Comparison of ENCODE assay signal across 10 cellular contexts in the genomic region with DNA sequence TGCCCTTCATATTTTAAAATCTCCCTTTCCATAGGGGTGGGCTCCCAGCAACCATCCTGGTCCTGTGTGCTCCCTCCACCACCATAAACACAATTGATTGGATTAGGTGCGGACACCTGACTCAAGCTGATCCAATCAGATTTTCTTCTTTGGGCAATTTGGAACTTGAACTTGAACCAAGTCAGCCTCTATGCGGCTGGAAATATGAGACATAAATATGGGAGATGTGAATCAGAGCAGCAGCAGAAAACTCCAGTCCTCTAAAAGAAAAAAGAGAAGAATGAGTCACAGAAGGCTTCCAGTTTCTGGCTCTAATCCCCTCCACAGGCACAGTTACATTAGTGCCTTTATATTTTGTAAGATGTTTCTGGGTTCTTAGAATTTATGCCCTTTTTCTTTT.
DNase-seq lines count a peak whose midpoint lies in the region; ATAC-seq and TF ChIP-seq lines count a peak whose summit lies in the region.
"Had no signal": no experiment of that assay in that cellular context is flagged by ENCODE, and none has a peak within 500 bp of the region (broad histone marks: within the 10 kb centered on the region; RNA-seq: fewer than 3 reads in every experiment).

No MANE protein-coding gene starts in this region.

- H3K36me3 ChIP-seq in uterus (no peaks in the 10 kb centered on the region), heart right ventricle (no peaks in the 10 kb centered on the region)
- H3K36me3 ChIP-seq: gastrocnemius medialis had no signal

- H3K27me3 ChIP-seq in uterus (no peaks in the 10 kb centered on the region), heart right ventricle (no peaks in the 10 kb centered on the region)
- H3K27me3 ChIP-seq: gastrocnemius medialis had no signal

- peaks cover 1% of the 10 kb centered on the region for H3K36me3 Mint-ChIP-seq in activated CD8-positive, alpha-beta T cell treated with anti-CD3 and anti-CD28 coated beads for 36 hours (ENCODE audit: low read depth)

- CTCF ChIA-PET in activated CD8-positive, alpha-beta T cell treated with anti-CD3 and anti-CD28 coated beads for 36 hours (lab: Charles Lee) = no interaction called here

- no peak overlapping the region for H3K4me3 Mint-ChIP-seq in activated CD8-positive, alpha-beta T cell treated with anti-CD3 and anti-CD28 coated beads for 36 hours

- peak; percentile 11 for DNase-seq in stimulated activated CD4-positive, alpha-beta T cell treated with anti-CD3 and anti-CD28 coated beads, Interleukin-1b, Interleukin-23, amount 100 ng/mL, for 48 hours
- no peak for DNase-seq in stimulated activated CD4-positive, alpha-beta T cell treated with anti-CD3 and anti-CD28 coated beads, Interleukin-4, amount 100 ng/mL, for 1 hour
- DNase-seq in activated CD8-positive, alpha-beta T cell treated with anti-CD3 and anti-CD28 coated beads for 36 hours = peak; percentile 31
- DNase-seq in fibroblast of peridontal ligament (ENCODE audit: extremely low read depth) (peak; percentile 88), uterus (no peak), middle frontal gyrus (ENCODE audit: extremely low spot score, low spot score) (no peak), NCI-H2081 treated with DMSO at 0.1 percent for 48 hours (lab: John Stamatoyannopoulos, UW) (no peak), heart right ventricle (no peak)
- DNase-seq: gastrocnemius medialis; stimulated activated naive CD4-positive, alpha-beta T cell treated with Interleukin-2 at 50 U/mL for 16 hours had no signal

- no peaks in the 10 kb centered on the region for H3K27me3 Mint-ChIP-seq in activated CD8-positive, alpha-beta T cell treated with anti-CD3 and anti-CD28 coated beads for 36 hours

- no peaks in the 10 kb centered on the region for H3K9me3 ChIP-seq in uterus
- no peaks in the 10 kb centered on the region for H3K9me3 ChIP-seq in heart right ventricle
- H3K9me3 ChIP-seq: gastrocnemius medialis had no signal

- H3K4me3 ChIP-seq in uterus (no peak overlapping the region), heart right ventricle (no peak overlapping the region)
- H3K4me3 ChIP-seq: gastrocnemius medialis had no signal

- peak overlapping the region; percentile 92 for H3K27ac Mint-ChIP-seq in activated CD8-positive, alpha-beta T cell treated with anti-CD3 and anti-CD28 coated beads for 36 hours

- POLR2A ChIA-PET in activated CD8-positive, alpha-beta T cell treated with anti-CD3 and anti-CD28 coated beads for 36 hours (lab: Charles Lee) = interaction anchor here (1.0 kb wide), 1 partner anchor 106 kb away, joined by 3 read pairs; no protein-coding TSS in a partner anchor

- peaks cover 0 to under 1% of the 10 kb centered on the region in 2 donors for H3K4me1 ChIP-seq in uterus
- peaks cover 0 to 6% (median 0%) of the 10 kb centered on the region in 9 donors for H3K4me1 ChIP-seq in heart right ventricle
- H3K4me1 ChIP-seq: gastrocnemius medialis had no signal

- intact Hi-C loops in activated CD8-positive, alpha-beta T cell treated with anti-CD3 and anti-CD28 coated beads for 36 hours (cut with micrococcal nuclease) = no loop called here
- intact Hi-C loops in uterus (cut with DNase I; ENCODE audit: low total_unique reads) = no loop called here
- intact Hi-C loops in heart right ventricle (cut with DNase I) = no loop called here

- H3K27ac ChIP-seq in uterus (peak overlapping the region; percentile 33 to 68), heart right ventricle (peak overlapping the region in 1 of 10 donors; percentile 34)
- H3K27ac ChIP-seq: gastrocnemius medialis had no signal

- peak; percentile 47 for ATAC-seq in activated CD8-positive, alpha-beta T cell treated with anti-CD3 and anti-CD28 coated beads for 36 hours
- no peak for ATAC-seq in heart right ventricle
- ATAC-seq: gastrocnemius medialis had no signal

- WGBS in heart right ventricle, 2 donors = 85 to 91% methylated on average over 2 of the region's 2 CpGs

- no peaks in the 10 kb centered on the region for H3K9me3 Mint-ChIP-seq in activated CD8-positive, alpha-beta T cell treated with anti-CD3 and anti-CD28 coated beads for 36 hours

- no peak for TF ChIP-seq POLR2A in uterus (IDR thresholded peaks at IDR 0.05)

- no peak for TF ChIP-seq CTCF in activated CD8-positive, alpha-beta T cell treated with anti-CD3 and anti-CD28 coated beads for 36 hours (IDR thresholded peaks at IDR 0.05)
- TF ChIP-seq CTCF in uterus (IDR thresholded peaks at IDR 0.05) (no peak), heart right ventricle (IDR thresholded peaks at IDR 0.05) (no peak)

- H3K4me1 Mint-ChIP-seq in activated CD8-positive, alpha-beta T cell treated with anti-CD3 and anti-CD28 coated beads for 36 hours (ENCODE audit: low read depth) = peaks cover 65% of the 10 kb centered on the region

Comparison
In these comparisons a context has a peak if more than half of its experiments do, and no peak if none do; other contexts are left out.
1. DNase-seq: peak in stimulated activated CD4-positive, alpha-beta T cell treated with anti-CD3 and anti-CD28 coated beads, Interleukin-1b, Interleukin-23, amount 100 ng/mL, for 48 hours (single experiment), activated CD8-positive, alpha-beta T cell treated with anti-CD3 and anti-CD28 coated beads for 36 hours (single experiment) and fibroblast of peridontal ligament (single experiment); none in stimulated activated CD4-positive, alpha-beta T cell treated with anti-CD3 and anti-CD28 coated beads, Interleukin-4, amount 100 ng/mL, for 1 hour (single experiment), uterus (0 of 2), middle frontal gyrus (single experiment), NCI-H2081 treated with DMSO at 0.1 percent for 48 hours (single experiment) and heart right ventricle (0 of 2).